ENCODE assay signal across 8 cellular contexts in genomic region chr10:70537398-70538194, GRCh38. TPM values are rescaled to one million over a fixed set of nuclear protein-coding genes. Genes with fewer than 3 reads are reported as not detected.
DNase-seq lines count a peak whose midpoint lies in the region; ATAC-seq and TF ChIP-seq lines count a peak whose summit lies in the region.

No MANE protein-coding gene starts in this region.

- H3K36me3 Mint-ChIP-seq in activated CD4-positive, alpha-beta T cell treated with anti-CD3 and anti-CD28 coated beads for 36 hours (ENCODE audit: low read depth): no peaks in the 10 kb centered on the region

- no peaks in the 10 kb centered on the region for H4K20me1 ChIP-seq in PC-3 (ENCODE audit: low read length)

- no peaks in the 10 kb centered on the region for H3K27me3 ChIP-seq in PC-3 (ENCODE audit: low read length)

- H3F3A ChIP-seq in PC-3 (ENCODE audit: low read length, unreplicated experiment): no peaks in the 10 kb centered on the region

- BruUV-seq in PC-3 (replicated peaks; lab: Mats Ljungman, UMichigan): no TSS peak

- H3K27me3 Mint-ChIP-seq in activated CD4-positive, alpha-beta T cell treated with anti-CD3 and anti-CD28 coated beads for 36 hours: no peaks in the 10 kb centered on the region

- no peak overlapping the region for H3K4me2 ChIP-seq in PC-3 (ENCODE audit: low read length)

- H3K9me3 ChIP-seq in PC-3 (ENCODE audit: low read length): no peaks in the 10 kb centered on the region

- ATAC-seq in activated CD4-positive, alpha-beta T cell treated with anti-CD3 and anti-CD28 coated beads for 36 hours: no peak
- peak; percentile 59 for ATAC-seq in PC-3
- peak; percentile 67 for ATAC-seq in esophagus mucosa
- ATAC-seq in GM21381 (IDR thresholded peaks at IDR 0.05; ENCODE audit: unreplicated experiment): no peak
- ATAC-seq in GM21717 (IDR thresholded peaks at IDR 0.05; ENCODE audit: unreplicated experiment): no peak

- no peak overlapping the region for H3K27ac Mint-ChIP-seq in activated CD4-positive, alpha-beta T cell treated with anti-CD3 and anti-CD28 coated beads for 36 hours

- no peak overlapping the region for H3K4me3 ChIP-seq in PC-3 (ENCODE audit: low read length)

- H3K9me3 Mint-ChIP-seq in activated CD4-positive, alpha-beta T cell treated with anti-CD3 and anti-CD28 coated beads for 36 hours (ENCODE audit: low read depth): no peaks in the 10 kb centered on the region

- CTCF ChIA-PET in activated CD4-positive, alpha-beta T cell treated with anti-CD3 and anti-CD28 coated beads for 36 hours (lab: Charles Lee): interaction anchor here (0.6 to 1.8 kb wide), 4 partner anchors 8 to 76 kb away, joined by 3 to 6 read pairs (median 4); no protein-coding TSS in a partner anchor
- CTCF ChIA-PET in PC-3 (lab: Charles Lee): interaction anchor here (0.6 to 0.8 kb wide), 2 partner anchors 75 to 347 kb away, joined by 3 to 4 read pairs; no protein-coding TSS in a partner anchor

- TF ChIP-seq CTCF in PC-3 (conservative IDR thresholded peaks at IDR 0.05; ENCODE audit: low read depth, low read length): peak; percentile 98

- peak overlapping the region; percentile 33 for H2AFZ ChIP-seq in PC-3 (ENCODE audit: low read length)

- H3K4me3 Mint-ChIP-seq in activated CD4-positive, alpha-beta T cell treated with anti-CD3 and anti-CD28 coated beads for 36 hours: no peak overlapping the region

- H3K79me2 ChIP-seq in PC-3 (ENCODE audit: low read length): no peaks in the 10 kb centered on the region

- POLR2A ChIA-PET in activated CD4-positive, alpha-beta T cell treated with anti-CD3 and anti-CD28 coated beads for 36 hours (lab: Charles Lee): no interaction called here
- POLR2A ChIA-PET in PC-3 (lab: Charles Lee; ENCODE audit: unreplicated experiment): no interaction called here

- H3K9ac ChIP-seq in PC-3 (ENCODE audit: low read length): no peak overlapping the region

- no peaks in the 10 kb centered on the region for H3K9me2 ChIP-seq in PC-3 (replicated peaks; ENCODE audit: low read length)

- H3K4me1 Mint-ChIP-seq in activated CD4-positive, alpha-beta T cell treated with anti-CD3 and anti-CD28 coated beads for 36 hours: no peaks in the 10 kb centered on the region

- H3K27ac ChIP-seq in PC-3 (ENCODE audit: low read length): no peak overlapping the region

- peak; percentile 61 for DNase-seq in activated CD4-positive, alpha-beta T cell treated with anti-CD3 and anti-CD28 coated beads for 36 hours
- DNase-seq in activated CD4-positive, alpha-beta T cell treated with anti-CD3 and anti-CD28 coated beads for 1 hour: no peak
- DNase-seq in PC-3: peak; percentile 88
- peak; percentile 54 for DNase-seq in stimulated activated CD8-positive, alpha-beta memory T cell treated with anti-CD3 and anti-CD28 coated beads, Interleukin-4, amount 100 ng/mL, for 48 hours
- DNase-seq in stimulated activated naive CD4-positive, alpha-beta T cell (lab: John Stamatoyannopoulos, UW): no peak

- no peaks in the 10 kb centered on the region for H3K36me3 ChIP-seq in PC-3 (ENCODE audit: low read depth, low read length)

- intact Hi-C loops in activated CD4-positive, alpha-beta T cell treated with anti-CD3 and anti-CD28 coated beads for 36 hours (cut with DNase I, micrococcal nuclease): no loop called here
- intact Hi-C loops in PC-3 (cut with micrococcal nuclease): no loop called here

- peaks cover 7% of the 10 kb centered on the region; the same call in 1 of the 2 replicates for H3K4me1 ChIP-seq in PC-3 (ENCODE audit: insufficient read depth, low read length)

RNA-seq across cellular contexts. Expression of gene PALD1, which starts 59.0 kb away (rescaled TPM):
- total RNA-seq in activated CD4-positive, alpha-beta T cell treated with anti-CD3 and anti-CD28 coated beads for 36 hours: 1 to 10 TPM; 5.4 to 6.7 TPM
- total RNA-seq in PC-3 (2014; rRNA removed) (0.46 and 0.80 TPM in 2 replicates), esophagus mucosa (4.6 TPM)

Comparison
In these comparisons a context has a peak if more than half of its experiments do, and no peak if none do; other contexts are left out.
1. DNase-seq: peak in activated CD4-positive, alpha-beta T cell treated with anti-CD3 and anti-CD28 coated beads for 36 hours (single experiment), PC-3 (single experiment) and stimulated activated CD8-positive, alpha-beta memory T cell treated with anti-CD3 and anti-CD28 coated beads, Interleukin-4, amount 100 ng/mL, for 48 hours (single experiment); none in activated CD4-positive, alpha-beta T cell treated with anti-CD3 and anti-CD28 coated beads for 1 hour (single experiment) and stimulated activated naive CD4-positive, alpha-beta T cell (0 of 6).
2. ATAC-seq: peak in PC-3 (single experiment) and esophagus mucosa (single experiment); none in activated CD4-positive, alpha-beta T cell treated with anti-CD3 and anti-CD28 coated beads for 36 hours (single experiment), GM21381 (single experiment) and GM21717 (single experiment).